In the genomic region with DNA sequence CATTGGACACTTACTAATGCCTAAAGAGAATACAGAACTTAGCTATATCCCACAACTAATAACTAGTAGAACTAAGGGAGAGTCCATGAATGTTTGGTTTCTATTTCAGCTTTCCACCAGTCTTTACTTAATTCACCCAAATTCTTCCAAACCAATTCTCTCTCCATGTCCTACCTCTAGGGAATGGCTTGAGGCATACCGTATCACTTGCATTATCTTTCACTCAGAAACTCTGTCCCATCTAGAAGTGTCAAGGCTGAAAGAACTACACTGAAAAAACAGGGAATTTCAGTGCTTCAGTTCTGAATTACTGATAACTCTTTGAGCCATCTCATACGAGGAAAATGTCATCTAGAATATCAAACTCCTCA, we compare ENCODE assay signal across 1 cellular context.
TF ChIP-seq lines count a peak whose summit lies in the region.

No MANE protein-coding gene starts in this region.

TF ChIP-seq in IMR-90, 13 proteins besides CTCF, POLR2A, EP300 and RAD21 (continued from another document):
- TF ChIP-seq CEBPB (IDR thresholded peaks at IDR 0.05; ENCODE audit: low read depth, low read length) (no peak), MAZ (IDR thresholded peaks at IDR 0.05; ENCODE audit: borderline replicate concordance, low read depth, low read length) (no peak), ELK1 (IDR thresholded peaks at IDR 0.05; ENCODE audit: borderline replicate concordance, low read depth, low read length) (no peak), RFX5 (IDR thresholded peaks at IDR 0.05; ENCODE audit: low read depth, low read length) (no peak), FOS (IDR thresholded peaks at IDR 0.05; ENCODE audit: low read depth, low read length) (no peak), SMC3 (IDR thresholded peaks at IDR 0.05; ENCODE audit: low read depth, low read length) (no peak), MAFK (IDR thresholded peaks at IDR 0.05; ENCODE audit: low read depth, low read length) (no peak), MXI1 (IDR thresholded peaks at IDR 0.05; ENCODE audit: borderline replicate concordance, low read depth, low read length) (no peak), NFE2L2 (IDR thresholded peaks at IDR 0.05; ENCODE audit: low read depth, low read length) (no peak), BHLHE40 (IDR thresholded peaks at IDR 0.05; ENCODE audit: low read depth, low read length) (no peak)
TF ChIP-seq in IMR-90: peak in this region for 0.
